28 cellular contexts compared by ENCODE assay signal in genomic region chr1:168101336-168101735, GRCh38.
"Had no signal": no experiment of that assay in that cellular context is flagged by ENCODE, and none has a peak within 500 bp of the region (broad histone marks: within the 10 kb centered on the region; RNA-seq: fewer than 3 reads in every experiment).

No MANE protein-coding gene starts in this region.

- H3K27me3 ChIP-seq: colonic mucosa, dorsolateral prefrontal cortex, esophagus muscularis mucosa, esophagus squamous epithelium, foreskin keratinocyte, gastrocnemius medialis, gastroesophageal sphincter, heart left ventricle, heart right ventricle had no signal

- FAIRE-seq: colon, endometrium, endothelial cell of umbilical vein, frontal cortex had no signal

- H3K27ac ChIP-seq: colonic mucosa, dorsolateral prefrontal cortex, epithelial cell of prostate, esophagus squamous epithelium, foreskin keratinocyte, gastrocnemius medialis, heart left ventricle, heart right ventricle had no signal

- H3K4me3 ChIP-seq: colonic mucosa, dorsolateral prefrontal cortex, esophagus muscularis mucosa, esophagus squamous epithelium, gastrocnemius medialis, gastroesophageal sphincter, heart left ventricle, heart right ventricle had no signal

- ATAC-seq: effector memory CD8-positive, alpha-beta T cell; esophagus mucosa; foreskin keratinocyte; gastrocnemius medialis; gastroesophageal sphincter; heart left ventricle; heart right ventricle had no signal

- H3K4me3 Mint-ChIP-seq: dendritic cell treated with granulocyte-macrophage colony-stimulating factor and Interleukin-4, amounts not matched to agents 40 ng/mL and 50 ng/mL, for 4 days; effector memory CD8-positive, alpha-beta T cell; endodermal cell had no signal

- H3K9me3 ChIP-seq: colonic mucosa, esophagus muscularis mucosa, esophagus squamous epithelium, gastrocnemius medialis, gastroesophageal sphincter, heart left ventricle, heart right ventricle had no signal

- DNase-seq: colonic mucosa; cortex of kidney; dermis blood vessel endothelial cell; dorsolateral prefrontal cortex; effector CD4-positive, alpha-beta T cell; effector CD8-positive, alpha-beta T cell; effector memory CD4-positive, alpha-beta T cell; effector memory CD8-positive, alpha-beta T cell; endodermal cell; erythroblast; esophagus squamous epithelium; foreskin fibroblast; foreskin keratinocyte; foreskin melanocyte; gastrocnemius medialis; glutamatergic neuron; head of caudate nucleus; heart left ventricle; heart right ventricle had no signal

- H3K27ac Mint-ChIP-seq: dendritic cell treated with granulocyte-macrophage colony-stimulating factor and Interleukin-4, amounts not matched to agents 40 ng/mL and 50 ng/mL, for 4 days; effector memory CD8-positive, alpha-beta T cell; endodermal cell had no signal

- H3K36me3 ChIP-seq: colonic mucosa, gastrocnemius medialis had no signal

- H3K4me1 ChIP-seq: colonic mucosa, foreskin keratinocyte, gastrocnemius medialis, heart left ventricle, heart right ventricle had no signal

- H3K9me3 Mint-ChIP-seq: dendritic cell treated with granulocyte-macrophage colony-stimulating factor and Interleukin-4, amounts not matched to agents 40 ng/mL and 50 ng/mL, for 4 days; effector memory CD8-positive, alpha-beta T cell; endodermal cell had no signal
